18 cellular contexts compared by ENCODE assay signal in the genomic region with DNA sequence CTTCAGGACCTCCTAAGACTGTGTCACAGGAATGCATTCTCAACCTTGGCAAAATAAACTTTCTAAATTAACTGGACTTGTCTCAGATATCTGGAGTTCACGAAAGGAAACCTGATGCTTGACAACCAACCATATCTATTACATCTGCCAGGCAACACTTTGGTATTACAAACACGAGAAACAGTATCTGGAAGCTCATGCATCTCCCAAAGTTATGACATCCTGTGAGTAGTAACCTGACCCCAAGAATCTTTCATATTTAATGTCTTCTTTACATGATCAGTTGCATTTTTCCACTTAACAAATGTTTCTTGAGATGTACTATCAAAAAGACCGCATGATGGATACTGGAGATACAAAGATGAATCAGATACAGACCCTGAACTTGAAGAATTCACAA.
DNase-seq lines count a peak whose midpoint lies in the region; ATAC-seq and TF ChIP-seq lines count a peak whose summit lies in the region.
"Had no signal": no experiment of that assay in that cellular context is flagged by ENCODE, and none has a peak within 500 bp of the region (broad histone marks: within the 10 kb centered on the region; RNA-seq: fewer than 3 reads in every experiment).

No MANE protein-coding gene starts in this region.

- TF ChIP-seq POLR2A in esophagus muscularis mucosa (IDR thresholded peaks at IDR 0.05; ENCODE audit: low read depth) (no peak), right lobe of liver (IDR thresholded peaks at IDR 0.05) (no peak)

- no peaks in the 10 kb centered on the region for H3K36me3 ChIP-seq in esophagus muscularis mucosa
- H3K36me3 ChIP-seq in right lobe of liver, result no peaks in the 10 kb centered on the region
- H3K36me3 ChIP-seq: BLaER1, HAP-1 had no signal

- POLR2A ChIA-PET in naive thymus-derived CD8-positive, alpha-beta T cell (lab: Charles Lee), result no interaction called here

- peaks cover 0 to 2% (median 0%) of the 10 kb centered on the region in 4 donors for H3K4me1 Mint-ChIP-seq in naive thymus-derived CD8-positive, alpha-beta T cell
- H3K4me1 Mint-ChIP-seq: CD14-positive monocyte had no signal

- H3K9me3 ChIP-seq in esophagus muscularis mucosa, result no peaks in the 10 kb centered on the region
- no peaks in the 10 kb centered on the region for H3K9me3 ChIP-seq in right lobe of liver
- H3K9me3 ChIP-seq: A549, BLaER1, HAP-1 had no signal

- no peak overlapping the region for H3K27ac ChIP-seq in esophagus muscularis mucosa (replicated peaks in 1 of 4)
- no peak overlapping the region for H3K27ac ChIP-seq in right lobe of liver
- H3K27ac ChIP-seq: A549, BLaER1, HL-60 had no signal

- TF ChIP-seq CTCF in esophagus muscularis mucosa (IDR thresholded peaks at IDR 0.05) (no peak), right lobe of liver (IDR thresholded peaks at IDR 0.05) (no peak)

- H3K4me1 ChIP-seq in esophagus muscularis mucosa (no peaks in the 10 kb centered on the region), right lobe of liver (no peaks in the 10 kb centered on the region)
- H3K4me1 ChIP-seq: A549, BLaER1, HAP-1 had no signal

- H3K36me3 Mint-ChIP-seq in naive thymus-derived CD8-positive, alpha-beta T cell, result no peaks in the 10 kb centered on the region
- H3K36me3 Mint-ChIP-seq: CD14-positive monocyte; CD4-positive, alpha-beta memory T cell had no signal

- H3K27me3 ChIP-seq in esophagus muscularis mucosa (no peaks in the 10 kb centered on the region), right lobe of liver (no peaks in the 10 kb centered on the region)
- H3K27me3 ChIP-seq: BLaER1 had no signal

- TF ChIP-seq EP300 in esophagus muscularis mucosa (IDR thresholded peaks at IDR 0.05), result no peak

- no peak overlapping the region for H3K27ac Mint-ChIP-seq in naive thymus-derived CD8-positive, alpha-beta T cell
- H3K27ac Mint-ChIP-seq: CD14-positive monocyte; CD4-positive, alpha-beta memory T cell had no signal

- peaks cover 0 to 10% (median 1%) of the 10 kb centered on the region in 9 donors for H3K9me3 Mint-ChIP-seq in naive thymus-derived CD8-positive, alpha-beta T cell

- peak; percentile 39 for DNase-seq in NCI-H226
- peak; percentile 59 for DNase-seq in amniotic epithelial cell (ENCODE audit: low read depth)
- DNase-seq in fibroblast of gingiva (ENCODE audit: low read depth), result peak; percentile 61
- DNase-seq in myocyte (ENCODE audit: low read depth), result peak; percentile 26
- no peak for DNase-seq in naive thymus-derived CD8-positive, alpha-beta T cell
- DNase-seq in activated CD8-positive, alpha-beta memory T cell treated with anti-CD3 and anti-CD28 coated beads, Interleukin-2, amount 50 U/mL, for 4 hours, result no peak
- no peak for DNase-seq in esophagus muscularis mucosa (ENCODE audit: extremely low spot score)
- DNase-seq in right lobe of liver, result no peak
- DNase-seq: CD4-positive, alpha-beta memory T cell; DMS153; DMS79; GM23248 had no signal

- intact Hi-C loops in esophagus muscularis mucosa (cut with DNase I) (no loop called here), right lobe of liver (cut with DNase I) (no loop called here)

- H3K27me3 Mint-ChIP-seq in naive thymus-derived CD8-positive, alpha-beta T cell, result peaks cover 0 to 2% (median 0%) of the 10 kb centered on the region in 5 donors
- H3K27me3 Mint-ChIP-seq: CD4-positive, alpha-beta memory T cell had no signal

- WGBS in esophagus muscularis mucosa, result 78% methylated on average over 3 of the region's 3 CpGs
- WGBS in right lobe of liver (ENCODE audit: insufficient coverage, low coverage, low lambda C conversion rate, missing lambda C conversion rate), result 56% methylated on average over 3 of the region's 3 CpGs

- H3K4me3 Mint-ChIP-seq in naive thymus-derived CD8-positive, alpha-beta T cell, result no peak overlapping the region
- H3K4me3 Mint-ChIP-seq: CD14-positive monocyte; CD4-positive, alpha-beta memory T cell had no signal

- ATAC-seq in naive thymus-derived CD8-positive, alpha-beta T cell, result no peak
- ATAC-seq in right lobe of liver, result no peak
- ATAC-seq: A549, GM12878 had no signal

- H3K4me3 ChIP-seq in esophagus muscularis mucosa, result no peak overlapping the region
- H3K4me3 ChIP-seq in right lobe of liver, result no peak overlapping the region
- H3K4me3 ChIP-seq: A549, BLaER1, GM12878, GM23248, HAP-1 had no signal

Comparison
In these comparisons a context has a peak if more than half of its experiments do, and no peak if none do; other contexts are left out.
1. DNase-seq: peak in NCI-H226 (single experiment), amniotic epithelial cell (single experiment), fibroblast of gingiva (single experiment) and myocyte (single experiment); none in naive thymus-derived CD8-positive, alpha-beta T cell (0 of 10), activated CD8-positive, alpha-beta memory T cell treated with anti-CD3 and anti-CD28 coated beads, Interleukin-2, amount 50 U/mL, for 4 hours (single experiment), esophagus muscularis mucosa (single experiment) and right lobe of liver (0 of 3).